10 cellular contexts compared by ENCODE assay signal in the genomic region with DNA sequence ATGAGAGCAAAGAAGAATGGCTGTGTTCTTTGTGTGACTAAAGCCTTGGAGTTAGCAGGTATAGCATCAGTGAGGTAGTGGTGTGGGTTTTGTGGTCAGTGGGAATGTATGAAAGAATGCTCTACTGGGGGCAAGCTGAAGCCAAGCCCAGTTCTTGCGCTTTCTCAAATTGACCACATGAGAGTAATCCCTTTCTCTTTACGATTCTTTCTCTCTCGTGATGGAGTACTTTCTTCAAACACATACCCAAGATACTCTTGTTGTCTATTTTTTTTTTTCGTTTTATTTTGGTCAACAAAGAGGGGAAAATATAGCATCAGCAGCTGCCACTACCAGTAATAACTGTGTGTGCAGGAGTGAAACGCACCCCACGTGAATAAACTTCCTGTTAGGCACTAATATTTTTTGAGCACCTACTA. TPM values are rescaled to one million over a fixed set of nuclear protein-coding genes. Genes with fewer than 3 reads are reported as not detected.
DNase-seq lines count a peak whose midpoint lies in the region; ATAC-seq, FAIRE-seq and TF ChIP-seq lines count a peak whose summit lies in the region.
"Had no signal": no experiment of that assay in that cellular context is flagged by ENCODE, and none has a peak within 500 bp of the region (broad histone marks: within the 10 kb centered on the region; RNA-seq: fewer than 3 reads in every experiment).

No MANE protein-coding gene starts in this region.

- H3K27me3 ChIP-seq in brain microvascular endothelial cell (replicated peaks) (no peaks in the 10 kb centered on the region), ovary (no peaks in the 10 kb centered on the region)

- TF ChIP-seq POLR2A in GM12891 (IDR thresholded peaks at IDR 0.05; ENCODE audit: low read depth, low read length) (no peak), ovary (IDR thresholded peaks at IDR 0.05) (no peak)

- no peak overlapping the region for H3K27ac ChIP-seq in brain microvascular endothelial cell
- H3K27ac ChIP-seq in ovary: no peak overlapping the region

- ATAC-seq in GM21390 (IDR thresholded peaks at IDR 0.05; ENCODE audit: unreplicated experiment) (peak; percentile 63), HG03354 (IDR thresholded peaks at IDR 0.05; ENCODE audit: poor library complexity, severe bottlenecking, unreplicated experiment) (peak; percentile 64)

- H3K4me3 ChIP-seq in brain microvascular endothelial cell (ENCODE audit: low read depth, low read length) (no peak overlapping the region), ovary (no peak overlapping the region)

- peak; percentile 97 for FAIRE-seq in GM12891 (lab: Jason Lieb, UNC)
- FAIRE-seq: endothelial cell of umbilical vein had no signal

- no peaks in the 10 kb centered on the region for H3K9me3 ChIP-seq in ovary

- intact Hi-C loops in ovary (cut with DNase I): no loop called here

- in situ Hi-C loops in brain microvascular endothelial cell (cut with HindIII; ENCODE audit: low pct_ligation_motif_present, low sequenced_read_pairs): no loop called here

- no peaks in the 10 kb centered on the region for H3K4me1 ChIP-seq in ovary (ENCODE audit: insufficient read depth)

- TF ChIP-seq EP300 in ovary (IDR thresholded peaks at IDR 0.05): no peak

- H3K36me3 ChIP-seq in brain microvascular endothelial cell (replicated peaks) (no peaks in the 10 kb centered on the region), ovary (no peaks in the 10 kb centered on the region)

- 60 to 68% (median 67%) methylated on average over 6 of the region's 6 CpGs for WGBS in ovary, 3 donors

- DNase-seq in GM12891 (ENCODE audit: insufficient read length, low spot score): no peak
- peak; percentile 42 for DNase-seq in brain microvascular endothelial cell
- DNase-seq in amniotic stem cell (lab: John Stamatoyannopoulos, UW): no peak
- DNase-seq in NCI-H510A treated with DMSO at 0.1 percent for 48 hours (lab: John Stamatoyannopoulos, UW): no peak
- DNase-seq in pons (ENCODE audit: low spot score): no peak
- DNase-seq in ovary: no peak
- DNase-seq: Caco-2 had no signal

- TF ChIP-seq CTCF in brain microvascular endothelial cell (IDR thresholded peaks at IDR 0.05; ENCODE audit: low read depth, low read length, missing control alignments) (no peak), ovary (IDR thresholded peaks at IDR 0.05) (no peak)

TF ChIP-seq in GM12891, 5 proteins besides CTCF, POLR2A, EP300 and RAD21:
- TF ChIP-seq POU2F2 (IDR thresholded peaks at IDR 0.05; ENCODE audit: low read depth, low read length) (0 out of 2 replicates have a peak, but pooled peaks have one; percentile 5), SPI1 (IDR thresholded peaks at IDR 0.05; ENCODE audit: low read depth, low read length) (no peak), POLR2AphosphoS5 (IDR thresholded peaks at IDR 0.05; ENCODE audit: low read depth, low read length) (no peak), PAX5 (IDR thresholded peaks at IDR 0.05; ENCODE audit: insufficient read depth, low read length, severe bottlenecking) (no peak), TAF1 (IDR thresholded peaks at IDR 0.05; ENCODE audit: low read depth, low read length) (no peak)

RNA-seq across cellular contexts. Expression of a gene that starts 8.4 kb away (rescaled TPM):
- polyA plus RNA-seq in GM12891 (2012; ENCODE audit: low read depth, missing spikeins): 2.6 TPM
- 1 to 10 TPM; 1.7 to 6.2 (median 4.5) TPM for total RNA-seq in ovary
- polyA plus RNA-seq in ovary: 1 to 10 TPM; 2.0 to 5.7 TPM

RNA-seq across cellular contexts. Expression of a gene that starts 48.0 kb away (rescaled TPM):
- polyA plus RNA-seq in GM12891 (2012; ENCODE audit: low read depth, missing spikeins): 7.4 TPM
- 1 to 10 TPM; 2.6 to 9.3 (median 6.3) TPM for total RNA-seq in ovary
- 1 to 10 TPM; 2.4 to 2.5 TPM for polyA plus RNA-seq in ovary
